ENCODE assay signal across 2 cellular contexts in genomic region chr6:50410577-50410976, GRCh38.
TF ChIP-seq lines count a peak whose summit lies in the region.

No MANE protein-coding gene starts in this region.

TF ChIP-seq in GM23338, 12 proteins besides CTCF, POLR2A, EP300 and RAD21 (continued from another document):
- TF ChIP-seq ETS1 (IDR thresholded peaks at IDR 0.05) = no peak
- TF ChIP-seq EZH2phosphoT487 (IDR thresholded peaks at IDR 0.05; ENCODE audit: unreplicated experiment) = no peak
- TF ChIP-seq POLR2AphosphoS5 (IDR thresholded peaks at IDR 0.05; ENCODE audit: low read depth) = no peak
- TF ChIP-seq NANOG (IDR thresholded peaks at IDR 0.05; ENCODE audit: borderline replicate concordance) = no peak
- no peak for TF ChIP-seq ZNF114 (CRISPR knock-in tag; IDR thresholded peaks at IDR 0.05)
- TF ChIP-seq ZNF331 (CRISPR knock-in tag; IDR thresholded peaks at IDR 0.05; ENCODE audit: low read depth) = no peak
- TF ChIP-seq REST (IDR thresholded peaks at IDR 0.05; ENCODE audit: unreplicated experiment) = no peak
- TF ChIP-seq ZNF462 (CRISPR knock-in tag; IDR thresholded peaks at IDR 0.05) = no peak
- no peak for TF ChIP-seq EZH2 (IDR thresholded peaks at IDR 0.05; ENCODE audit: low read depth, unreplicated experiment)
- no peak for TF ChIP-seq CREB1 (CRISPR knock-in tag; IDR thresholded peaks at IDR 0.05; ENCODE audit: low read depth)
- no peak for TF ChIP-seq JUNB (IDR thresholded peaks at IDR 0.05; ENCODE audit: unreplicated experiment)
TF ChIP-seq in GM23338: peak in this region for 0.

TF ChIP-seq in H1, 55 proteins besides CTCF, POLR2A, EP300 and RAD21 (continued from another document):
- TF ChIP-seq E2F6 (IDR thresholded peaks at IDR 0.05) (no peak), MAX (IDR thresholded peaks at IDR 0.05) (no peak), SIX5 (IDR thresholded peaks at IDR 0.05; ENCODE audit: low read depth, low read length) (no peak), GTF2F1 (IDR thresholded peaks at IDR 0.05; ENCODE audit: borderline replicate concordance, low read depth, low read length) (no peak), NRF1 (IDR thresholded peaks at IDR 0.05; ENCODE audit: low read depth, low read length) (no peak), JUN (IDR thresholded peaks at IDR 0.05; ENCODE audit: low read depth, low read length) (no peak)
TF ChIP-seq in H1: peak in this region for 0.
